In genomic region chr7:22493160-22493925, GRCh38 we compare ENCODE assay signal across 4 cellular contexts. TPM values are rescaled to one million over a fixed set of nuclear protein-coding genes. Genes with fewer than 3 reads are reported as not detected.
"Had no signal": no experiment of that assay in that cellular context is flagged by ENCODE, and none has a peak within 500 bp of the region (broad histone marks: within the 10 kb centered on the region; RNA-seq: fewer than 3 reads in every experiment).

No MANE protein-coding gene starts in this region.

RNA-seq across cellular contexts. Expression of gene STEAP1B, which starts 6.6 kb away (rescaled TPM):
- total RNA-seq: LHCN-M2, Peyer's patch, Right ventricle myocardium inferior, SJCRH30 had no signal
